In the genomic region with DNA sequence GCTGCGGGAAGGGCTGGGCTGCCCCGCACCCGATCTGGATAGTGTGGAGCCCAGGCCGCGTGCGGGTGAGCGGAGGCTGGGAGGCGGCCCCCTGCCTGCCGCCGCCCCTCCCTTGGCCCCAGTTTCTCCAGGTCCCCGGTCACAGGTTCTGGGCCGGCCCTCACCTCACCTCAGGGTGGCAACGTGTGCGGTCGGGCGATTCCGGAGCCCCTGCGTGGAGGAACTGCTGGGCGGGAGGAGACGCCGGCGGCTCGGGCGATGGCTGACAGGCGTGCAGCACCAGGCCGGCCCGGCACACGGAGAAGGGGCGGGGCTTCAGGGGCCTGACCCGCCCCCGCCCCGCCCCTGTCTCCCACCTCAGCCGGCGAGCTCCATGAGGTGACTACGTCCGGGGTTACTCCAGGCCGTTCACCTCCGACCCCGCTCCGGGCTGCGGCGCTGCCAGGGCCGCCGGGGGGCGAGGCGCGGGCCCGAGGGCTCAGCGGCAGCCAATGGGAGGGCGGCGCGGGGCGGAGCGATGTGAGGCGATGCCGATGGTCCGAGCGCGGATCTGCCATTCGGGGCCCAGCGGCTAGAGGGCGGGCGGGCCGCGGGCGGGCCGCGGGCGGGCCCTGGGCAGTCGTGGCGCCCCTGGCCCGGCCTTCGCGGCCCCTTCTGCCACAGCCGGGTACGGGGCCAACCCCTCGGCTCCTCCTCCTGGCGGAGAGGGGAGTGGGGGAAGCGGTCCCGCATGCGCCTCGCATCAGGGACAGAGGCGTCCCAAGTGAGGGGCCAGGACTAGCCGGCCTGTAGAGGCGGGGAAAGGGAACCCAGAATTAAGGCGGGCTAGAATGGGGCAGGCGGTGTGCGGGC, we compare ENCODE assay signal across 9 cellular contexts. TPM values are rescaled to one million over a fixed set of nuclear protein-coding genes. Genes with fewer than 3 reads are reported as not detected.
DNase-seq lines count a peak whose midpoint lies in the region; ATAC-seq, FAIRE-seq and TF ChIP-seq lines count a peak whose summit lies in the region.
"Had no signal": no experiment of that assay in that cellular context is flagged by ENCODE, and none has a peak within 500 bp of the region (broad histone marks: within the 10 kb centered on the region; RNA-seq: fewer than 3 reads in every experiment).

No MANE protein-coding gene starts in this region.

- peak overlapping the region; percentile 96 for H3K9ac ChIP-seq in keratinocyte (ENCODE audit: control insufficient read depth, extremely low read depth, insufficient read depth, low read length)

- peaks cover 2 to 3% of the 10 kb centered on the region in 2 experiments for H3K36me3 ChIP-seq in keratinocyte (ENCODE audit: control insufficient read depth in 2 of 2, extremely low read depth in 1 of 2, insufficient read depth in 2 of 2, low read length in 2 of 2)

- peaks cover 44% of the 10 kb centered on the region for H3K4me1 ChIP-seq in keratinocyte (ENCODE audit: control insufficient read depth, extremely low read depth, insufficient read depth, low read length)

- ATAC-seq in GM18909 (IDR thresholded peaks at IDR 0.05; ENCODE audit: poor library complexity, unreplicated experiment) = peak; percentile 93
- ATAC-seq in HG03159 (IDR thresholded peaks at IDR 0.05; ENCODE audit: unreplicated experiment) = peak; percentile 93

- FAIRE-seq in keratinocyte (lab: Jason Lieb, UNC) = no peak
- FAIRE-seq: TTC549 had no signal

- H3K27ac ChIP-seq in keratinocyte (ENCODE audit: control insufficient read depth, insufficient read depth, low read length) = peak overlapping the region; percentile 86

- TF ChIP-seq CTCF in AG09319 (IDR thresholded peaks at IDR 0.05; ENCODE audit: low read depth, low read length) = no peak; the same call in 1 of the 2 replicates
- no peak for TF ChIP-seq CTCF in keratinocyte (optimal IDR thresholded peaks at IDR 0.05 in 1 of 3, IDR thresholded peaks at IDR 0.05 in 1 of 3, conservative IDR thresholded peaks at IDR 0.05 in 1 of 3; ENCODE audit: extremely low read depth in 1 of 3, insufficient read depth in 2 of 3, low read length in 3 of 3)

- peaks cover 47% of the 10 kb centered on the region for H3K79me2 ChIP-seq in keratinocyte (ENCODE audit: control insufficient read depth, insufficient read depth, low read length)

- H3K4me3 ChIP-seq in keratinocyte (ENCODE audit: control insufficient read depth in 2 of 3, extremely low read depth in 1 of 3, insufficient read depth in 2 of 3, low read depth in 1 of 3, low read length in 3 of 3) = peak overlapping the region; percentile 81 to 99 (median 95)

- DNase-seq in AG09319 (ENCODE audit: extremely low read depth, low read depth) (peak; percentile 80), NCI-H226 (peak; percentile 95), keratinocyte (ENCODE audit: low read depth, low spot score) (peak; percentile 57)
- peak; percentile 69 to 84 (median 82) for DNase-seq in activated CD4-positive, CD25-positive, alpha-beta regulatory T cell (lab: John Stamatoyannopoulos, UW)
- DNase-seq in central memory CD4-positive, alpha-beta T cell = peak; percentile 87
- DNase-seq in stimulated activated CD4-positive, alpha-beta T cell treated with anti-CD3 and anti-CD28 coated beads, Interleukin-12 subunit alpha, Interleukin-12 subunit beta, amount 100 ng/mL, for 48 hours (ENCODE audit: low read depth in 2 of 3, low spot score in 1 of 3) = peak; percentile 80 to 90 (median 90)

- H3K9me3 ChIP-seq in keratinocyte (ENCODE audit: control insufficient read depth, low read depth, low read length) = no peaks in the 10 kb centered on the region

- H3K4me2 ChIP-seq in keratinocyte (ENCODE audit: control insufficient read depth, extremely low read depth, insufficient read depth, low read depth, low read length) = peak overlapping the region; percentile 98

- H2AFZ ChIP-seq in keratinocyte (ENCODE audit: control insufficient read depth, low read length) = peak overlapping the region; percentile 82

- no peaks in the 10 kb centered on the region for H4K20me1 ChIP-seq in keratinocyte (ENCODE audit: control insufficient read depth, extremely low read depth, insufficient read depth, low read length)

- dilution Hi-C loops in keratinocyte (cut with MboI; ENCODE audit: extremely low pct_ligation_motif_present, low sequenced_read_pairs) = no loop called here

- no peaks in the 10 kb centered on the region for H3K9me1 ChIP-seq in keratinocyte (ENCODE audit: control insufficient read depth, extremely low read depth, insufficient read depth, low read length)

- no peaks in the 10 kb centered on the region for H3K27me3 ChIP-seq in keratinocyte (ENCODE audit: control insufficient read depth, extremely low read depth, insufficient read depth, low read length)

RNA-seq across cellular contexts. Expression of gene C17orf78, which starts 16.7 kb away (rescaled TPM):
- polyA plus RNA-seq in keratinocyte = not detected in 3 replicates
- polyA plus RNA-seq in keratinocyte (2011; ENCODE audit: low read depth) = not detected
- polyA plus RNA-seq in keratinocyte (2011; cell fraction: cytosol; rRNA removed) = not detected in 2 replicates
- polyA plus RNA-seq in keratinocyte (2011; cell fraction: nucleus; rRNA removed) = not detected in 2 replicates
- polyA plus RNA-seq in keratinocyte (2012; ENCODE audit: low replicate concordance) = not detected in 2 replicates
- polyA minus RNA-seq in keratinocyte = not detected in 3 replicates
- polyA minus RNA-seq in keratinocyte (2011; cell fraction: cytosol; rRNA and poly(A)+ RNA removed) = not detected
- polyA minus RNA-seq in keratinocyte (2011; cell fraction: nucleus; rRNA and poly(A)+ RNA removed) = not detected in 2 replicates

RNA-seq across cellular contexts. Expression of gene ACACA, which starts 47.6 kb away (rescaled TPM):
- 66.7 to 85.8 TPM (median 82.2 TPM) in 3 replicates for polyA plus RNA-seq in keratinocyte
- 45.5 TPM for polyA plus RNA-seq in keratinocyte (2011; ENCODE audit: low read depth)
- 44.9 and 65.8 TPM in 2 replicates for polyA plus RNA-seq in keratinocyte (2011; cell fraction: cytosol; rRNA removed)
- polyA plus RNA-seq in keratinocyte (2011; cell fraction: nucleus; rRNA removed) = 152 and 190 TPM in 2 replicates
- polyA plus RNA-seq in keratinocyte (2012; ENCODE audit: low replicate concordance) = 33.7 and 67.2 TPM in 2 replicates
- 229 to 338 TPM (median 299 TPM) in 3 replicates for polyA minus RNA-seq in keratinocyte
- polyA minus RNA-seq in keratinocyte (2011; cell fraction: cytosol; rRNA and poly(A)+ RNA removed) = 97.5 TPM
- polyA minus RNA-seq in keratinocyte (2011; cell fraction: nucleus; rRNA and poly(A)+ RNA removed) = 414 and 609 TPM in 2 replicates

RNA-seq across cellular contexts. Expression of gene TADA2A, which starts 47.6 kb away (rescaled TPM):
- polyA plus RNA-seq in keratinocyte = 9.1 to 13.8 TPM (median 11.8 TPM) in 3 replicates
- 24.4 TPM for polyA plus RNA-seq in keratinocyte (2011; ENCODE audit: low read depth)
- polyA plus RNA-seq in keratinocyte (2011; cell fraction: cytosol; rRNA removed) = 7.1 and 11.1 TPM in 2 replicates
- polyA plus RNA-seq in keratinocyte (2011; cell fraction: nucleus; rRNA removed) = 16.3 and 17.9 TPM in 2 replicates
- 6.9 and 8.0 TPM in 2 replicates for polyA plus RNA-seq in keratinocyte (2012; ENCODE audit: low replicate concordance)
- 17.6 to 25.3 TPM (median 22.7 TPM) in 3 replicates for polyA minus RNA-seq in keratinocyte
- polyA minus RNA-seq in keratinocyte (2011; cell fraction: cytosol; rRNA and poly(A)+ RNA removed) = 7.7 TPM
- 7.6 and 16.7 TPM in 2 replicates for polyA minus RNA-seq in keratinocyte (2011; cell fraction: nucleus; rRNA and poly(A)+ RNA removed)

Comparison
In these comparisons a context has a peak if more than half of its experiments do, and no peak if none do; other contexts are left out.
1. Peak in every context shown above with its lines: DNase-seq, ATAC-seq, H3K4me3 ChIP-seq and H3K27ac ChIP-seq.